In genomic region chrX:154371771-154372300, GRCh38 we compare ENCODE assay signal across 8 cellular contexts. TPM values are rescaled to one million over a fixed set of nuclear protein-coding genes. Genes with fewer than 3 reads are reported as not detected.
DNase-seq lines count a peak whose midpoint lies in the region; ATAC-seq and TF ChIP-seq lines count a peak whose summit lies in the region.

No MANE protein-coding gene starts in this region.

- peaks cover 17% of the 10 kb centered on the region; the same call in 1 of the 2 replicates for H3K79me2 ChIP-seq in H9 (ENCODE audit: insufficient read depth, low read length)

- H3K14ac ChIP-seq in H9 (ENCODE audit: insufficient read depth, low read length) = no peak overlapping the region; the same call in 1 of the 2 replicates

- no peak overlapping the region for H2BK120ac ChIP-seq in H9 (ENCODE audit: low read depth, low read length, poor library complexity, severe bottlenecking)

- H3K27ac Mint-ChIP-seq in H9 = no peak overlapping the region
- H3K27ac Mint-ChIP-seq in activated T-helper 1 cell treated with anti-CD3 and anti-CD28 coated beads, Interleukin-12 subunit alpha, Interleukin-12 subunit beta, Interleukin-2, Interleukin-4 antibody, amounts not matched to agents 30 ng/mL and 10 ng/mL and 1 ng/mL, durations not matched to agents 14 hours and 24 hours and 36 hours = no peak overlapping the region

- H2AK5ac ChIP-seq in H9 (ENCODE audit: insufficient read length, low read length) = no peak overlapping the region

- no peak overlapping the region for H4K91ac ChIP-seq in H9 (ENCODE audit: insufficient read length, low read depth, low read length)

- H3K9me3 ChIP-seq in H9 (ENCODE audit: control insufficient read depth, low read depth, low read length) = no peaks in the 10 kb centered on the region
- H3K9me3 ChIP-seq in right lobe of liver = no peaks in the 10 kb centered on the region
- H3K9me3 ChIP-seq in uterus = no peaks in the 10 kb centered on the region

- peaks cover 19 to 28% (median 20%) of the 10 kb centered on the region in 3 experiments for H3K36me3 Mint-ChIP-seq in H9 (ENCODE audit: insufficient read depth in 1 of 3, low read depth in 3 of 3)
- H3K36me3 Mint-ChIP-seq in activated T-helper 1 cell treated with anti-CD3 and anti-CD28 coated beads, Interleukin-12 subunit alpha, Interleukin-12 subunit beta, Interleukin-2, Interleukin-4 antibody, amounts not matched to agents 30 ng/mL and 10 ng/mL and 1 ng/mL, durations not matched to agents 14 hours and 24 hours and 36 hours (ENCODE audit: low read depth) = peaks cover 9% of the 10 kb centered on the region

- no peaks in the 10 kb centered on the region for H3K36me3 ChIP-seq in right lobe of liver
- no peaks in the 10 kb centered on the region for H3K36me3 ChIP-seq in uterus

- no CpG with 5 or more reads among the region's 45 CpGs for WGBS in H9 (ENCODE audit: extremely low coverage, insufficient read length, low lambda C conversion rate)
- WGBS in right lobe of liver (ENCODE audit: insufficient coverage, low coverage, low lambda C conversion rate, missing lambda C conversion rate) = 46% methylated on average over 10 of the region's 45 CpGs

- peak overlapping the region; percentile 78 for H3K4me3 ChIP-seq in AG10803 (ENCODE audit: low read length)
- H3K4me3 ChIP-seq in right lobe of liver = peak overlapping the region; percentile 35 to 49 (median 41)
- peak overlapping the region; percentile 56 to 64 for H3K4me3 ChIP-seq in uterus

- no peaks in the 10 kb centered on the region for H3K4me1 ChIP-seq in H9 (ENCODE audit: insufficient read depth, low read length)
- peaks cover 0 to 1% (median 0%) of the 10 kb centered on the region in 4 donors for H3K4me1 ChIP-seq in right lobe of liver
- peaks cover 0 to 12% of the 10 kb centered on the region in 2 donors for H3K4me1 ChIP-seq in uterus

- peaks cover 5% of the 10 kb centered on the region for H3K23me2 ChIP-seq in H9 (ENCODE audit: insufficient read length, low read depth, low read length, poor library complexity, severe bottlenecking)

- H2AFZ ChIP-seq in H9 (ENCODE audit: low read length) = no peak overlapping the region

- no peak overlapping the region for H4K8ac ChIP-seq in H9 (replicated peaks; ENCODE audit: insufficient read length, low read depth, low read length)

- H3K27ac ChIP-seq in H9 (ENCODE audit: insufficient read length, low read depth, low read length) = no peak overlapping the region
- H3K27ac ChIP-seq in right lobe of liver = peak overlapping the region; percentile 13 to 40 (median 31)
- H3K27ac ChIP-seq in uterus = peak overlapping the region; percentile 95 to 98

- no peak overlapping the region for H3K23ac ChIP-seq in H9 (ENCODE audit: insufficient read length, low read depth, low read length)

- peak overlapping the region; percentile 34 for H3K4me2 ChIP-seq in H9 (ENCODE audit: insufficient read depth, insufficient read length, low read length)

- peaks cover 46 to 50% of the 10 kb centered on the region in 2 experiments for H3K9me3 Mint-ChIP-seq in H9
- no peaks in the 10 kb centered on the region for H3K9me3 Mint-ChIP-seq in activated T-helper 1 cell treated with anti-CD3 and anti-CD28 coated beads, Interleukin-12 subunit alpha, Interleukin-12 subunit beta, Interleukin-2, Interleukin-4 antibody, amounts not matched to agents 30 ng/mL and 10 ng/mL and 1 ng/mL, durations not matched to agents 14 hours and 24 hours and 36 hours

- TF ChIP-seq POLR2A in right lobe of liver (IDR thresholded peaks at IDR 0.05) (no peak), uterus (IDR thresholded peaks at IDR 0.05) (no peak)

- TF ChIP-seq CTCF in AG10803 (conservative IDR thresholded peaks at IDR 0.05; ENCODE audit: low read length) (no peak), H9 (conservative IDR thresholded peaks at IDR 0.05) (no peak), right lobe of liver (IDR thresholded peaks at IDR 0.05) (no peak), uterus (IDR thresholded peaks at IDR 0.05) (no peak), omental fat pad (IDR thresholded peaks at IDR 0.05) (no peak)

- H3K4me1 Mint-ChIP-seq in H9 = peaks cover 2 to 23% of the 10 kb centered on the region in 2 experiments; a peak in 3 of 4 replicates
- peaks cover 11% of the 10 kb centered on the region for H3K4me1 Mint-ChIP-seq in activated T-helper 1 cell treated with anti-CD3 and anti-CD28 coated beads, Interleukin-12 subunit alpha, Interleukin-12 subunit beta, Interleukin-2, Interleukin-4 antibody, amounts not matched to agents 30 ng/mL and 10 ng/mL and 1 ng/mL, durations not matched to agents 14 hours and 24 hours and 36 hours (ENCODE audit: low read depth)

- ATAC-seq in right lobe of liver (no peak), omental fat pad (ENCODE audit: low FRiP score) (no peak), HG03045 (IDR thresholded peaks at IDR 0.05; ENCODE audit: unreplicated experiment) (no peak)

- no peak overlapping the region for H4K5ac ChIP-seq in H9 (ENCODE audit: insufficient read length, low read depth, low read length)

- H3K27me3 ChIP-seq in H9 (ENCODE audit: insufficient read depth, low read length) = no peaks in the 10 kb centered on the region
- H3K27me3 ChIP-seq in right lobe of liver = no peaks in the 10 kb centered on the region
- no peaks in the 10 kb centered on the region for H3K27me3 ChIP-seq in uterus

- DNase-seq in AG10803 (ENCODE audit: low read depth) (no peak), H9 (no peak), right lobe of liver (no peak), uterus (peak in 1 of 2 donors; percentile 49), NCI-H2029 treated with DMSO at 0.1 percent for 48 hours (lab: John Stamatoyannopoulos, UW) (no peak), omental fat pad (ENCODE audit: low spot score) (no peak)
- no peak for DNase-seq in activated T-helper 1 cell treated with anti-CD3 and anti-CD28 coated beads, Interleukin-12 subunit alpha, Interleukin-12 subunit beta, Interleukin-2, Interleukin-4 antibody, amounts not matched to agents 30 ng/mL and 10 ng/mL and 1 ng/mL, durations not matched to agents 14 hours and 24 hours and 36 hours (ENCODE audit: low spot score)

- H3K79me1 ChIP-seq in H9 (ENCODE audit: insufficient read depth, low read depth, low read length, poor library complexity, severe bottlenecking) = no peaks in the 10 kb centered on the region

- H2BK12ac ChIP-seq in H9 (ENCODE audit: insufficient read length, low read depth, low read length) = no peak overlapping the region

- no peaks in the 10 kb centered on the region for H4K20me1 ChIP-seq in H9 (ENCODE audit: control insufficient read depth, insufficient read depth, insufficient read length)

- no peak overlapping the region for H2BK5ac ChIP-seq in H9 (ENCODE audit: insufficient read length, low read length)

- no peak overlapping the region for H3K9ac ChIP-seq in H9 (ENCODE audit: extremely low read depth, insufficient read length, low read length)

- H3K56ac ChIP-seq in H9 (ENCODE audit: insufficient read length, low read depth, low read length) = no peak overlapping the region

- peak overlapping the region; percentile 54 to 63; a peak in 4 of 5 replicates for H3K4me3 Mint-ChIP-seq in H9
- peak overlapping the region; percentile 82 for H3K4me3 Mint-ChIP-seq in activated T-helper 1 cell treated with anti-CD3 and anti-CD28 coated beads, Interleukin-12 subunit alpha, Interleukin-12 subunit beta, Interleukin-2, Interleukin-4 antibody, amounts not matched to agents 30 ng/mL and 10 ng/mL and 1 ng/mL, durations not matched to agents 14 hours and 24 hours and 36 hours

- H2BK20ac ChIP-seq in H9 (ENCODE audit: low read depth, low read length, poor library complexity, severe bottlenecking) = no peak overlapping the region

- H3K27me3 Mint-ChIP-seq in H9 (ENCODE audit: low read depth) = peaks cover 5% of the 10 kb centered on the region
- H3K27me3 Mint-ChIP-seq in activated T-helper 1 cell treated with anti-CD3 and anti-CD28 coated beads, Interleukin-12 subunit alpha, Interleukin-12 subunit beta, Interleukin-2, Interleukin-4 antibody, amounts not matched to agents 30 ng/mL and 10 ng/mL and 1 ng/mL, durations not matched to agents 14 hours and 24 hours and 36 hours (ENCODE audit: insufficient read depth) = no peaks in the 10 kb centered on the region

- H3K4ac ChIP-seq in H9 (ENCODE audit: low read depth, low read length) = no peak overlapping the region

- no peak overlapping the region for H3K18ac ChIP-seq in H9 (ENCODE audit: insufficient read length, low read depth, low read length)

- H3T11ph ChIP-seq in H9 (ENCODE audit: low read length) = no peak overlapping the region

- H2BK15ac ChIP-seq in H9 (ENCODE audit: low read depth, low read length) = no peak overlapping the region

- intact Hi-C loops in activated T-helper 1 cell treated with anti-CD3 and anti-CD28 coated beads, Interleukin-12 subunit alpha, Interleukin-12 subunit beta, Interleukin-2, Interleukin-4 antibody, amounts not matched to agents 30 ng/mL and 10 ng/mL and 1 ng/mL, durations not matched to agents 14 hours and 24 hours and 36 hours (cut with micrococcal nuclease) = loop anchor here (1.0 to 2.0 kb wide), 3 partner anchors 107 to 443 kb away; partner anchors contain the start of genes LAGE3 and SLC10A3
- intact Hi-C loops in right lobe of liver (cut with DNase I) = no loop called here
- intact Hi-C loops in uterus (cut with DNase I; ENCODE audit: low total_unique reads) = no loop called here

RNA-seq across cellular contexts. Expression of gene FLNA, which starts 2.6 kb away (rescaled TPM):
- total RNA-seq in H9 (2021) (946 and 957 TPM in 2 replicates), right lobe of liver (100 to 1,000 TPM in 1 of 6 experiments, 10 to 100 TPM in 5; 46.8 to 124 (median 82.6) TPM), uterus (1,000 to 10,000 TPM; 1,067 to 4,271 (median 2,911) TPM), omental fat pad (1,000 to 10,000 TPM in 1 of 4 donors, 100 to 1,000 TPM in 3; 496 to 1,133 (median 729) TPM)
- 854 and 873 TPM in 2 replicates for total RNA-seq in activated T-helper 1 cell treated with anti-CD3 and anti-CD28 coated beads, Interleukin-12 subunit alpha, Interleukin-12 subunit beta, Interleukin-2, Interleukin-4 antibody, amounts not matched to agents 30 ng/mL and 10 ng/mL and 1 ng/mL, durations not matched to agents 14 hours and 24 hours and 36 hours

RNA-seq across cellular contexts. Expression of gene EMD, which starts 7.3 kb away (rescaled TPM):
- total RNA-seq in H9 (2021) (113 and 115 TPM in 2 replicates), right lobe of liver (10 to 100 TPM; 19.8 to 28.8 (median 24.2) TPM), uterus (100 to 1,000 TPM in 1 of 4 donors, 10 to 100 TPM in 3; 13.6 to 118 (median 44.4) TPM), omental fat pad (10 to 100 TPM; 25.7 to 61.8 (median 53.2) TPM)
- total RNA-seq in activated T-helper 1 cell treated with anti-CD3 and anti-CD28 coated beads, Interleukin-12 subunit alpha, Interleukin-12 subunit beta, Interleukin-2, Interleukin-4 antibody, amounts not matched to agents 30 ng/mL and 10 ng/mL and 1 ng/mL, durations not matched to agents 14 hours and 24 hours and 36 hours = 83.3 and 85.5 TPM in 2 replicates

RNA-seq across cellular contexts. Expression of gene RPL10, which starts 26.3 kb away (rescaled TPM):
- total RNA-seq in H9 (2021) = 2,110 and 2,124 TPM in 2 replicates
- total RNA-seq in activated T-helper 1 cell treated with anti-CD3 and anti-CD28 coated beads, Interleukin-12 subunit alpha, Interleukin-12 subunit beta, Interleukin-2, Interleukin-4 antibody, amounts not matched to agents 30 ng/mL and 10 ng/mL and 1 ng/mL, durations not matched to agents 14 hours and 24 hours and 36 hours = 2,208 and 2,261 TPM in 2 replicates
- 1,000 to 10,000 TPM in 5 of 6 experiments, 100 to 1,000 TPM in 1; 899 to 1,899 (median 1,157) TPM for total RNA-seq in right lobe of liver
- total RNA-seq in uterus = 1,000 to 10,000 TPM; 2,407 to 9,172 (median 4,014) TPM
- 1,000 to 10,000 TPM; 6,220 to 8,957 (median 7,673) TPM for total RNA-seq in omental fat pad

RNA-seq across cellular contexts. Expression of gene DNASE1L1, which starts 37.2 kb away (rescaled TPM):
- total RNA-seq in H9 (2021) (14.2 and 14.5 TPM in 2 replicates), right lobe of liver (10 to 100 TPM; 11.7 to 19.5 (median 14.9) TPM), uterus (10 to 100 TPM; 10.2 to 31.8 (median 21.2) TPM), omental fat pad (10 to 100 TPM; 33.4 to 47.3 (median 38.8) TPM)
- 12.4 and 14.5 TPM in 2 replicates for total RNA-seq in activated T-helper 1 cell treated with anti-CD3 and anti-CD28 coated beads, Interleukin-12 subunit alpha, Interleukin-12 subunit beta, Interleukin-2, Interleukin-4 antibody, amounts not matched to agents 30 ng/mL and 10 ng/mL and 1 ng/mL, durations not matched to agents 14 hours and 24 hours and 36 hours

RNA-seq across cellular contexts. Expression of gene TAFAZZIN, which starts 39.5 kb away (rescaled TPM):
- total RNA-seq in H9 (2021) = 24.7 and 25.5 TPM in 2 replicates
- 65.2 and 69.2 TPM in 2 replicates for total RNA-seq in activated T-helper 1 cell treated with anti-CD3 and anti-CD28 coated beads, Interleukin-12 subunit alpha, Interleukin-12 subunit beta, Interleukin-2, Interleukin-4 antibody, amounts not matched to agents 30 ng/mL and 10 ng/mL and 1 ng/mL, durations not matched to agents 14 hours and 24 hours and 36 hours
- 10 to 100 TPM; 12.6 to 23.0 (median 17.3) TPM for total RNA-seq in right lobe of liver
- 10 to 100 TPM; 15.3 to 62.3 (median 20.5) TPM for total RNA-seq in uterus
- total RNA-seq in omental fat pad = 10 to 100 TPM; 20.8 to 76.3 (median 33.1) TPM
